ENCODE assay signal across 1 cellular context in genomic region chr11:66868726-66869291, GRCh38.
A peak's percentile ranks its signal among the peaks of the same experiment; 100 is the strongest.
TF ChIP-seq lines count a peak whose summit lies in the region.

No MANE protein-coding gene starts in this region.

TF ChIP-seq in HepG2, 621 proteins besides CTCF, POLR2A, EP300 and RAD21 (continued from another document):
- TF ChIP-seq RXRA (CRISPR knock-in tag; IDR thresholded peaks at IDR 0.05) (0 out of 2 replicates have a peak, but pooled peaks have one; percentile 15), HNF1B (CRISPR knock-in tag; IDR thresholded peaks at IDR 0.05) (no peak), HNRNPLL (IDR thresholded peaks at IDR 0.05; ENCODE audit: low read depth, low read length, poor library complexity, severe bottlenecking) (peak; percentile 56), SAP130 (CRISPR knock-in tag; IDR thresholded peaks at IDR 0.05; ENCODE audit: low read depth) (peak; percentile 33; the same call in 1 of the 2 replicates), ZBTB38 (CRISPR knock-in tag; IDR thresholded peaks at IDR 0.05) (peak; percentile 82), CCAR2 (optimal IDR thresholded peaks at IDR 0.05; ENCODE audit: low read depth, low read length) (no peak), ZNF260 (CRISPR knock-in tag; IDR thresholded peaks at IDR 0.05; ENCODE audit: borderline replicate concordance, low read depth) (no peak), MXI1 (IDR thresholded peaks at IDR 0.05; ENCODE audit: borderline replicate concordance, low read depth, low read length) (peak; percentile 23; the same call in 1 of the 3 replicates), GATAD2A (CRISPR knock-in tag; IDR thresholded peaks at IDR 0.05) (peak; percentile 54), ZBTB8A (CRISPR knock-in tag; IDR thresholded peaks at IDR 0.05; ENCODE audit: borderline replicate concordance, low read depth) (no peak), GABPB1 (CRISPR knock-in tag; IDR thresholded peaks at IDR 0.05) (peak; percentile 36; the same call in 1 of the 2 replicates), ZNF382 (CRISPR knock-in tag; IDR thresholded peaks at IDR 0.05; ENCODE audit: borderline replicate concordance) (no peak), YEATS2 (CRISPR knock-in tag; IDR thresholded peaks at IDR 0.05; ENCODE audit: borderline replicate concordance) (no peak), ZNF768 (CRISPR knock-in tag; IDR thresholded peaks at IDR 0.05) (no peak), PCBP1 (IDR thresholded peaks at IDR 0.05; ENCODE audit: borderline replicate concordance, low read depth, low read length) (0 out of 2 replicates have a peak, but pooled peaks have one; percentile 37), TSC22D2 (CRISPR knock-in tag; IDR thresholded peaks at IDR 0.05; ENCODE audit: borderline replicate concordance) (no peak), HNRNPUL1 (IDR thresholded peaks at IDR 0.05; ENCODE audit: low read depth, low read length) (no peak), ZNF264 (CRISPR knock-in tag; IDR thresholded peaks at IDR 0.05) (no peak), NR2F6 (IDR thresholded peaks at IDR 0.05) (no peak), NR2F6 (CRISPR knock-in tag; IDR thresholded peaks at IDR 0.05) (0 out of 2 replicates have a peak, but pooled peaks have one; percentile 31), ZBTB7B (CRISPR knock-in tag; IDR thresholded peaks at IDR 0.05) (peak; percentile 60; the same call in 1 of the 2 replicates), ZNF180 (CRISPR knock-in tag; IDR thresholded peaks at IDR 0.05; ENCODE audit: borderline replicate concordance, low read depth) (no peak), KLF13 (CRISPR knock-in tag; IDR thresholded peaks at IDR 0.05) (no peak), TIGD3 (CRISPR knock-in tag; IDR thresholded peaks at IDR 0.05; ENCODE audit: borderline replicate concordance) (no peak), SALL1 (CRISPR knock-in tag; IDR thresholded peaks at IDR 0.05) (peak; percentile 39; the same call in 1 of the 2 replicates), ARID4A (CRISPR knock-in tag; IDR thresholded peaks at IDR 0.05; ENCODE audit: borderline replicate concordance) (peak; percentile 30; the same call in 1 of the 2 replicates), ETV6 (CRISPR knock-in tag; conservative IDR thresholded peaks at IDR 0.05) (no peak), ZNF589 (CRISPR knock-in tag; conservative IDR thresholded peaks at IDR 0.05) (no peak), ZNF616 (CRISPR knock-in tag; IDR thresholded peaks at IDR 0.05; ENCODE audit: low read depth) (no peak)
- TF ChIP-seq, protein P1, sequence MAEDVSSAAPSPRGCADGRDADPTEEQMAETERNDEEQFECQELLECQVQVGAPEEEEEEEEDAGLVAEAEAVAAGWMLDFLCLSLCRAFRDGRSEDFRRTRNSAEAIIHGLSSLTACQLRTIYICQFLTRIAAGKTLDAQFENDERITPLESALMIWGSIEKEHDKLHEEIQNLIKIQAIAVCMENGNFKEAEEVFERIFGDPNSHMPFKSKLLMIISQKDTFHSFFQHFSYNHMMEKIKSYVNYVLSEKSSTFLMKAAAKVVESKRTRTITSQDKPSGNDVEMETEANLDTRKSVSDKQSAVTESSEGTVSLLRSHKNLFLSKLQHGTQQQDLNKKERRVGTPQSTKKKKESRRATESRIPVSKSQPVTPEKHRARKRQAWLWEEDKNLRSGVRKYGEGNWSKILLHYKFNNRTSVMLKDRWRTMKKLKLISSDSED (CRISPR knock-in tag; IDR thresholded peaks at IDR 0.05): no peak
- TF ChIP-seq, protein P2, sequence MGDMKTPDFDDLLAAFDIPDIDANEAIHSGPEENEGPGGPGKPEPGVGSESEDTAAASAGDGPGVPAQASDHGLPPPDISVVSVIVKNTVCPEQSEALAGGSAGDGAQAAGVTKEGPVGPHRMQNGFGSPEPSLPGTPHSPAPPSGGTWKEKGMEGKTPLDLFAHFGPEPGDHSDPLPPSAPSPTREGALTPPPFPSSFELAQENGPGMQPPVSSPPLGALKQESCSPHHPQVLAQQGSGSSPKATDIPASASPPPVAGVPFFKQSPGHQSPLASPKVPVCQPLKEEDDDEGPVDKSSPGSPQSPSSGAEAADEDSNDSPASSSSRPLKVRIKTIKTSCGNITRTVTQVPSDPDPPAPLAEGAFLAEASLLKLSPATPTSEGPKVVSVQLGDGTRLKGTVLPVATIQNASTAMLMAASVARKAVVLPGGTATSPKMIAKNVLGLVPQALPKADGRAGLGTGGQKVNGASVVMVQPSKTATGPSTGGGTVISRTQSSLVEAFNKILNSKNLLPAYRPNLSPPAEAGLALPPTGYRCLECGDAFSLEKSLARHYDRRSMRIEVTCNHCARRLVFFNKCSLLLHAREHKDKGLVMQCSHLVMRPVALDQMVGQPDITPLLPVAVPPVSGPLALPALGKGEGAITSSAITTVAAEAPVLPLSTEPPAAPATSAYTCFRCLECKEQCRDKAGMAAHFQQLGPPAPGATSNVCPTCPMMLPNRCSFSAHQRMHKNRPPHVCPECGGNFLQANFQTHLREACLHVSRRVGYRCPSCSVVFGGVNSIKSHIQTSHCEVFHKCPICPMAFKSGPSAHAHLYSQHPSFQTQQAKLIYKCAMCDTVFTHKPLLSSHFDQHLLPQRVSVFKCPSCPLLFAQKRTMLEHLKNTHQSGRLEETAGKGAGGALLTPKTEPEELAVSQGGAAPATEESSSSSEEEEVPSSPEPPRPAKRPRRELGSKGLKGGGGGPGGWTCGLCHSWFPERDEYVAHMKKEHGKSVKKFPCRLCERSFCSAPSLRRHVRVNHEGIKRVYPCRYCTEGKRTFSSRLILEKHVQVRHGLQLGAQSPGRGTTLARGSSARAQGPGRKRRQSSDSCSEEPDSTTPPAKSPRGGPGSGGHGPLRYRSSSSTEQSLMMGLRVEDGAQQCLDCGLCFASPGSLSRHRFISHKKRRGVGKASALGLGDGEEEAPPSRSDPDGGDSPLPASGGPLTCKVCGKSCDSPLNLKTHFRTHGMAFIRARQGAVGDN (CRISPR knock-in tag; IDR thresholded peaks at IDR 0.05): peak; percentile 74
- TF ChIP-seq, protein P3, sequence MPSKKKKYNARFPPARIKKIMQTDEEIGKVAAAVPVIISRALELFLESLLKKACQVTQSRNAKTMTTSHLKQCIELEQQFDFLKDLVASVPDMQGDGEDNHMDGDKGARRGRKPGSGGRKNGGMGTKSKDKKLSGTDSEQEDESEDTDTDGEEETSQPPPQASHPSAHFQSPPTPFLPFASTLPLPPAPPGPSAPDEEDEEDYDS (CRISPR knock-in tag; IDR thresholded peaks at IDR 0.05): 0 out of 2 replicates have a peak, but pooled peaks have one; percentile 21
- TF ChIP-seq, protein P4, sequence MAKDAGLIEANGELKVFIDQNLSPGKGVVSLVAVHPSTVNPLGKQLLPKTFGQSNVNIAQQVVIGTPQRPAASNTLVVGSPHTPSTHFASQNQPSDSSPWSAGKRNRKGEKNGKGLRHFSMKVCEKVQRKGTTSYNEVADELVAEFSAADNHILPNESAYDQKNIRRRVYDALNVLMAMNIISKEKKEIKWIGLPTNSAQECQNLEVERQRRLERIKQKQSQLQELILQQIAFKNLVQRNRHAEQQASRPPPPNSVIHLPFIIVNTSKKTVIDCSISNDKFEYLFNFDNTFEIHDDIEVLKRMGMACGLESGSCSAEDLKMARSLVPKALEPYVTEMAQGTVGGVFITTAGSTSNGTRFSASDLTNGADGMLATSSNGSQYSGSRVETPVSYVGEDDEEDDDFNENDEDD (CRISPR knock-in tag; IDR thresholded peaks at IDR 0.05; ENCODE audit: borderline replicate concordance): 0 out of 2 replicates have a peak, but pooled peaks have one; percentile 14
TF ChIP-seq in HepG2: peak in this region for 35.
